ENCODE assay signal across 2 cellular contexts in the genomic region with DNA sequence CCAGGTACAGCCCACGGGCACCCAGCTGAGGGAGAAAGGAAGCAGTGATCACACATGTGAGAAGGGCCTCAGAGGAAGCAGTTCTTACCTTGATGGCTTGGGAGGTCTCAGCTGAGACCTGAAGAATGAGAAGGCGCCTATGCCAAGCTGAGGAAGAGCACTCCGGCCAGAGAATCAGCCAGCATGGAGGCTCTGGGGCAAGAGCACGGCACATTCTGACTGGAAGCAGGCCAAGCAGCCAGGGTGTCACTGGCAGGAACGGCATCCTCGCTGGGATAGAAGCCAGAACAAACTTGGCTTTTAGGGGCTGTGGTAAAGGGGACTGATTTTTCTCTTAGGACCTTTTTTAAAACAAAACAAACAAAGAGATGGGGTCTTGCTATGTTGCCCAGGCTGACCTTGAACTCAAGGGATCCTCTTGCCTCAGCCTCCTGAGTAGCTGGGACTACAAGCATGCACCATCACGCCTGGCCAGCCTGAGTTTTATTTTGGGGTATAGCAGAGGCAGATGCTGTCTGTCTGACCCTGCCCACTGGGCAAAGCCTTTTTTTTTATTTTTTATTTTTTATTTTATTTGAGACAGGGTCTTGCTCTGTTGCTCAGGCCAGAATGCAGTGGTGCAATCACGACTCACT.
TF ChIP-seq lines count a peak whose summit lies in the region.

No MANE protein-coding gene starts in this region.

TF ChIP-seq in H1, 55 proteins besides CTCF, POLR2A, EP300 and RAD21:
- no peak for TF ChIP-seq SIRT6 (IDR thresholded peaks at IDR 0.05; ENCODE audit: low read length)

TF ChIP-seq in liver, 16 proteins besides CTCF, POLR2A, EP300 and RAD21:
- TF ChIP-seq FOXA2 (IDR thresholded peaks at IDR 0.05), result no peak
- no peak for TF ChIP-seq EGR1 (IDR thresholded peaks at IDR 0.05; ENCODE audit: low read depth in 2 of 2)
- TF ChIP-seq ATF3 (IDR thresholded peaks at IDR 0.05), result no peak
- TF ChIP-seq SP1 (IDR thresholded peaks at IDR 0.05), result peak; percentile 24
- TF ChIP-seq YY1 (IDR thresholded peaks at IDR 0.05), result no peak
